20 cellular contexts compared by ENCODE assay signal in the genomic region with DNA sequence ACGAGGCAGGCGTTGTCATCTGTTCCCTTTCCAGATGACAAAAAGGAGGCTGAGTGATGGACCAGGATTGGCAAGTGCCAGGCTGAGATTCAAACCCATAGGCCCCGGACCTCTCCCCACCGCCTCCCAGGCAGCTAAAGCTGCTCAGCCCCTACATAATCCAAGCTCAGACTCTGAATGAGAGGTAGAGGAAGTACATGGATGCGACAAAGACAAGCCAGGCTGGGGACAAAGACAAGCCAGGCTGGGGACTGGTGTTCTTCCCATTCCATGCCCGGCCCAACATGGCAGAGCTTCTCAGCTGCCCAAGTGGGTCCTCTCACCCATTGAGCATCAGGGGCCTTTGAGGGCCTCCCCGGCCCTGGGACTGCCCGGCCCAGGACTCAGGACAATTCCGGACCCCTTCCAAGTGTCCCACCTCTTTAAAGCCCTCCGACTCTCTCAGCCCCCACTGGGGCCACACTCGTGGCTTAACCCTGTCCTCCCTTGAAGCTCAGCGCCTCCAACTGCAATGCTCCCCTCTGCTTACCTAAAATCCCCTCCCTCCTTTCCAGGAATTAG. TPM values are rescaled to one million over a fixed set of nuclear protein-coding genes. Genes with fewer than 3 reads are reported as not detected.
A peak's percentile ranks its signal among the peaks of the same experiment; 100 is the strongest.
DNase-seq lines count a peak whose midpoint lies in the region; ATAC-seq, FAIRE-seq and TF ChIP-seq lines count a peak whose summit lies in the region.
"Had no signal": no experiment of that assay in that cellular context is flagged by ENCODE, and none has a peak within 500 bp of the region (broad histone marks: within the 10 kb centered on the region; RNA-seq: fewer than 3 reads in every experiment).

No MANE protein-coding gene starts in this region.

- no peak overlapping the region for H4K91ac ChIP-seq in neuronal stem cell (ENCODE audit: low read depth, low read length, poor library complexity)

- H3K23ac ChIP-seq in neuronal stem cell (ENCODE audit: low read depth, low read length, poor library complexity), result no peak overlapping the region

- H3K4me1 Mint-ChIP-seq in activated CD8-positive, alpha-beta memory T cell treated with anti-CD3 and anti-CD28 coated beads, Interleukin-2, amount 10 ng/mL, durations not matched to agents 7 days and 5 days, result peaks cover 29% of the 10 kb centered on the region

- H3K79me2 ChIP-seq in OCI-LY7 (ENCODE audit: insufficient read depth, low read depth, low read length), result peaks cover 67% of the 10 kb centered on the region
- peaks cover 53% of the 10 kb centered on the region for H3K79me2 ChIP-seq in GM12878 (ENCODE audit: control insufficient read depth, insufficient read depth, low read length)
- H3K79me2 ChIP-seq in SK-N-SH (ENCODE audit: insufficient read depth), result no peaks in the 10 kb centered on the region

- no peak overlapping the region for H2BK5ac ChIP-seq in neuronal stem cell (ENCODE audit: low read length)

- SMC1A ChIA-PET in GM12878 (lab: Charles Lee; ENCODE audit: uncharacterized antibody, unreplicated experiment), result interaction anchor here (2.7 kb wide), 1 partner anchor 9 kb away, joined by 8 read pairs; no protein-coding TSS in a partner anchor

- no peaks in the 10 kb centered on the region for H3F3A ChIP-seq in SK-N-SH (replicated peaks; ENCODE audit: insufficient read depth)

- H3K36me3 ChIP-seq in OCI-LY7 (ENCODE audit: insufficient read depth, low read length) (peaks cover 78% of the 10 kb centered on the region), GM12878 (ENCODE audit: control insufficient read depth in 2 of 2, insufficient read depth in 2 of 2, low read length in 1 of 2) (peaks cover 11 to 17% of the 10 kb centered on the region in 2 experiments; a peak in 3 of 4 replicates), neuronal stem cell (replicated peaks in 1 of 2; ENCODE audit: control insufficient read depth in 2 of 2, insufficient read depth in 2 of 2, low read length in 2 of 2) (no peaks in the 10 kb centered on the region), SK-N-SH (replicated peaks in 1 of 2; ENCODE audit: control insufficient read depth in 1 of 2, insufficient read depth in 2 of 2, low read length in 1 of 2) (no peaks in the 10 kb centered on the region)
- H3K36me3 ChIP-seq: right atrium auricular region had no signal

- no peak for TF ChIP-seq EP300 in GM12878 (IDR thresholded peaks at IDR 0.05; ENCODE audit: borderline replicate concordance in 1 of 2, control insufficient read depth in 1 of 2, low read depth in 2 of 2, low read length in 2 of 2)
- TF ChIP-seq EP300 in SK-N-SH (IDR thresholded peaks at IDR 0.05; ENCODE audit: borderline replicate concordance in 1 of 2, low read depth in 1 of 2, low read length in 1 of 2), result no peak

- H4K8ac ChIP-seq in neuronal stem cell (ENCODE audit: low read depth, low read length), result no peak overlapping the region

- ATAC-seq in activated CD8-positive, alpha-beta memory T cell treated with anti-CD3 and anti-CD28 coated beads, Interleukin-2, amount 10 ng/mL, durations not matched to agents 7 days and 5 days, result no peak
- ATAC-seq in GM12878 (no peak), HG02571 (IDR thresholded peaks at IDR 0.05; ENCODE audit: unreplicated experiment) (no peak)
- ATAC-seq: left lobe of liver had no signal

- POLR2A ChIA-PET in OCI-LY7 (lab: Charles Lee), result interaction anchor here (0.6 kb wide), 1 partner anchor 26 kb away, joined by 3 read pairs; no protein-coding TSS in a partner anchor
- POLR2A ChIA-PET in GM12878 (lab: Charles Lee), result no interaction called here
- POLR2A ChIA-PET in SK-N-SH (lab: Yijun Ruan, JAX), result no interaction called here

- DNase-seq in activated CD8-positive, alpha-beta memory T cell treated with anti-CD3 and anti-CD28 coated beads, Interleukin-2, amount 10 ng/mL, durations not matched to agents 7 days and 5 days, result no peak
- no peak for DNase-seq in activated CD8-positive, alpha-beta memory T cell treated with anti-CD3 and anti-CD28 coated beads, Interleukin-2, amount 50 U/mL, for 4 hours
- DNase-seq in OCI-LY7 (ENCODE audit: low spot score), result no peak
- no peak for DNase-seq in GM12878 (ENCODE audit: low read depth, low spot score)
- no peak for DNase-seq in neuronal stem cell (ENCODE audit: low spot score)
- DNase-seq in NCI-H2107 treated with DMSO at 0.1 percent for 48 hours (lab: John Stamatoyannopoulos, UW; ENCODE audit: unreplicated experiment), result no peak
- no peak for DNase-seq in SK-N-SH
- DNase-seq: DMS79, GOT3, NCI-H1436 treated with DMSO at 0.1 percent for 48 hours, occipital lobe, Peyer's patch, stomach, upper lobe of left lung had no signal

- H3K27me3 Mint-ChIP-seq in activated CD8-positive, alpha-beta memory T cell treated with anti-CD3 and anti-CD28 coated beads, Interleukin-2, amount 10 ng/mL, durations not matched to agents 7 days and 5 days, result no peaks in the 10 kb centered on the region

- FAIRE-seq in GM12878 (lab: Jason Lieb, UNC), result no peak

- H3K4me2 ChIP-seq in OCI-LY7 (ENCODE audit: low read length) (peak overlapping the region; percentile 77), GM12878 (ENCODE audit: control insufficient read depth, insufficient read depth) (peak overlapping the region; percentile 33), neuronal stem cell (ENCODE audit: insufficient read depth, low read length, poor library complexity, severe bottlenecking) (no peak overlapping the region), SK-N-SH (no peak overlapping the region)

- in situ Hi-C loops in GM12878 (cut with MboI), result no loop called here

- CTCF ChIA-PET in activated CD8-positive, alpha-beta memory T cell treated with anti-CD3 and anti-CD28 coated beads, Interleukin-2, amount 10 ng/mL, durations not matched to agents 7 days and 5 days (lab: Charles Lee), result interaction anchor here (0.6 to 1.4 kb wide), 2 partner anchors 9 to 213 kb away, joined by 3 to 5 read pairs; no protein-coding TSS in a partner anchor
- CTCF ChIA-PET in OCI-LY7 (lab: Charles Lee; ENCODE audit: unreplicated experiment), result no interaction called here
- CTCF ChIA-PET in GM12878 (lab: Yijun Ruan, JAX), result no interaction called here
- CTCF ChIA-PET in SK-N-SH (lab: Yijun Ruan, JAX), result interaction anchor here (4.0 kb wide), 1 partner anchor 9 kb away, joined by 22 read pairs; no protein-coding TSS in a partner anchor

- peak overlapping the region; percentile 20 for H2AK5ac ChIP-seq in neuronal stem cell (ENCODE audit: low read depth, low read length)

- no peak overlapping the region for H3K18ac ChIP-seq in neuronal stem cell (ENCODE audit: low read length)

- H3K9ac ChIP-seq in GM12878 (ENCODE audit: control insufficient read depth, insufficient read depth, low read length), result no peak overlapping the region; the same call in 1 of the 2 replicates
- H3K9ac ChIP-seq in neuronal stem cell (ENCODE audit: low read depth, low read length, poor library complexity), result no peak overlapping the region
- no peak overlapping the region for H3K9ac ChIP-seq in SK-N-SH

- H3K4me1 ChIP-seq in OCI-LY7 (ENCODE audit: insufficient read depth, low read length, poor library complexity, severe bottlenecking) (peaks cover 66% of the 10 kb centered on the region), GM12878 (ENCODE audit: control insufficient read depth, insufficient read depth, low read length) (peaks cover 18% of the 10 kb centered on the region), neuronal stem cell (ENCODE audit: control insufficient read depth in 2 of 2, insufficient read depth in 1 of 2, low read depth in 1 of 2, low read length in 2 of 2) (peaks cover 20 to 33% of the 10 kb centered on the region in 2 donors), SK-N-SH (ENCODE audit: control insufficient read depth in 1 of 2, insufficient read depth in 2 of 2, low read depth in 1 of 2, low read length in 1 of 2) (peaks cover 0 to 5% of the 10 kb centered on the region in 2 experiments; a peak in 1 of 4 replicates)

- H3K9me2 ChIP-seq in OCI-LY7 (ENCODE audit: insufficient read depth, low read length) (no peaks in the 10 kb centered on the region), SK-N-SH (no peaks in the 10 kb centered on the region)

- H3K4me3 Mint-ChIP-seq in activated CD8-positive, alpha-beta memory T cell treated with anti-CD3 and anti-CD28 coated beads, Interleukin-2, amount 10 ng/mL, durations not matched to agents 7 days and 5 days, result no peak overlapping the region

- peak overlapping the region; percentile 88 for H3K27ac Mint-ChIP-seq in activated CD8-positive, alpha-beta memory T cell treated with anti-CD3 and anti-CD28 coated beads, Interleukin-2, amount 10 ng/mL, durations not matched to agents 7 days and 5 days

- no peak overlapping the region for H3K4ac ChIP-seq in neuronal stem cell (ENCODE audit: low read length)

- intact Hi-C loops in OCI-LY7 (cut with micrococcal nuclease; ENCODE audit: unreplicated experiment), result no loop called here
- intact Hi-C loops in GM12878 (cut with micrococcal nuclease; ENCODE audit: unreplicated experiment), result no loop called here

- TF ChIP-seq POLR2A in GM12878 (IDR thresholded peaks at IDR 0.05; ENCODE audit: low read depth, low read length), result no peak

- peak overlapping the region; percentile 25 for H2BK12ac ChIP-seq in neuronal stem cell (ENCODE audit: low read length)

- H2BK15ac ChIP-seq in neuronal stem cell (ENCODE audit: low read length), result no peak overlapping the region

- H3K9me3 Mint-ChIP-seq in activated CD8-positive, alpha-beta memory T cell treated with anti-CD3 and anti-CD28 coated beads, Interleukin-2, amount 10 ng/mL, durations not matched to agents 7 days and 5 days (ENCODE audit: low read depth), result no peaks in the 10 kb centered on the region

- H3K27me3 ChIP-seq in GM12878 (replicated peaks in 1 of 2; ENCODE audit: control insufficient read depth in 2 of 2, insufficient read depth in 2 of 2, low read length in 1 of 2) (no peaks in the 10 kb centered on the region), neuronal stem cell (ENCODE audit: control insufficient read depth in 3 of 3, insufficient read depth in 3 of 3, low read depth in 1 of 3, low read length in 3 of 3) (no peaks in the 10 kb centered on the region), SK-N-SH (ENCODE audit: insufficient read depth) (no peaks in the 10 kb centered on the region)
- H3K27me3 ChIP-seq: Peyer's patch, right atrium auricular region, upper lobe of left lung had no signal

- H2BK120ac ChIP-seq in neuronal stem cell (ENCODE audit: low read depth, low read length), result no peak overlapping the region

- 96% methylated on average over 12 of the region's 12 CpGs for WGBS in GM12878 (ENCODE audit: insufficient coverage, insufficient replicate concordance, low lambda C conversion rate, missing lambda C conversion rate)
- WGBS in neuronal stem cell (ENCODE audit: extremely low coverage in 2 of 2, insufficient read length in 2 of 2, insufficient replicate concordance in 1 of 2), 2 donors, result no CpG with 5 or more reads among the region's 12 CpGs
- 88% methylated on average over 7 of the region's 12 CpGs for WGBS in SK-N-SH (ENCODE audit: low lambda C conversion rate)

- RAD21 ChIA-PET in GM12878 (lab: Charles Lee; ENCODE audit: unreplicated experiment), result no interaction called here

- TF ChIP-seq RAD21 in GM12878 (IDR thresholded peaks at IDR 0.05; ENCODE audit: insufficient read depth, low read depth, low read length) (no peak), SK-N-SH (IDR thresholded peaks at IDR 0.05; ENCODE audit: low read length) (no peak)

- H3K4me3 ChIP-seq in OCI-LY7 (ENCODE audit: low read depth, low read length, poor library complexity, severe bottlenecking) (peak overlapping the region; percentile 25), GM12878 (no peak overlapping the region), neuronal stem cell (ENCODE audit: low read length in 2 of 2) (no peak overlapping the region), SK-N-SH (ENCODE audit: low read depth in 2 of 2, low read length in 1 of 2) (no peak overlapping the region)
- H3K4me3 ChIP-seq: esophagus muscularis mucosa, Peyer's patch, right atrium auricular region, stomach, upper lobe of left lung had no signal

- H4K20me1 ChIP-seq in OCI-LY7 (ENCODE audit: insufficient read depth, low read length), result 0 out of 2 replicates have a peak, but pooled peaks cover 5% of the 10 kb centered on the region
- H4K20me1 ChIP-seq in GM12878 (ENCODE audit: control insufficient read depth, insufficient read depth), result no peaks in the 10 kb centered on the region; the same call in 1 of the 2 replicates
- H4K20me1 ChIP-seq in SK-N-SH (ENCODE audit: insufficient read depth), result no peaks in the 10 kb centered on the region

- no peak overlapping the region for H3K14ac ChIP-seq in neuronal stem cell (ENCODE audit: low read length)

- H2AFZ ChIP-seq in OCI-LY7 (ENCODE audit: low read length) (no peak overlapping the region), GM12878 (ENCODE audit: control insufficient read depth, low read depth, low read length) (no peak overlapping the region), neuronal stem cell (ENCODE audit: low read length) (no peak overlapping the region), SK-N-SH (ENCODE audit: low read depth) (no peak overlapping the region)

- H3K36me3 Mint-ChIP-seq in activated CD8-positive, alpha-beta memory T cell treated with anti-CD3 and anti-CD28 coated beads, Interleukin-2, amount 10 ng/mL, durations not matched to agents 7 days and 5 days, result peaks cover 40% of the 10 kb centered on the region

- BruUV-seq in OCI-LY7 (replicated peaks; lab: Mats Ljungman, UMichigan), result no TSS peak
- BruUV-seq in GM12878 (replicated peaks; lab: Mats Ljungman, UMichigan), result no TSS peak

- TF ChIP-seq CTCF in OCI-LY7 (conservative IDR thresholded peaks at IDR 0.05; ENCODE audit: low read length) (no peak), GM12878 (IDR thresholded peaks at IDR 0.05 in 2 of 3, conservative IDR thresholded peaks at IDR 0.05 in 1 of 3; ENCODE audit: control insufficient read depth in 2 of 3, extremely low read depth in 1 of 3, insufficient read depth in 1 of 3, low read depth in 3 of 3, low read length in 3 of 3) (no peak), SK-N-SH (IDR thresholded peaks at IDR 0.05) (no peak)

- H3K79me1 ChIP-seq in neuronal stem cell (ENCODE audit: low read depth, low read length), result peaks cover 3% of the 10 kb centered on the region

- no peaks in the 10 kb centered on the region for H3K9me3 ChIP-seq in OCI-LY7 (ENCODE audit: low read length)
- no peaks in the 10 kb centered on the region for H3K9me3 ChIP-seq in GM12878 (replicated peaks; ENCODE audit: control insufficient read depth, insufficient read depth, low read length)
- H3K9me3 ChIP-seq in neuronal stem cell (replicated peaks in 1 of 2; ENCODE audit: control insufficient read depth in 2 of 2, insufficient read depth in 1 of 2, low read depth in 1 of 2, low read length in 2 of 2), result no peaks in the 10 kb centered on the region
- no peaks in the 10 kb centered on the region for H3K9me3 ChIP-seq in SK-N-SH
- H3K9me3 ChIP-seq: esophagus muscularis mucosa, Peyer's patch, right atrium auricular region, stomach, upper lobe of left lung had no signal

- H3K27ac ChIP-seq in OCI-LY7 (ENCODE audit: low read depth, low read length, poor library complexity, severe bottlenecking) (peak overlapping the region; percentile 91), GM12878 (ENCODE audit: control insufficient read depth, insufficient read depth) (no peak overlapping the region), neuronal stem cell (replicated peaks; ENCODE audit: low read length) (no peak overlapping the region), SK-N-SH (ENCODE audit: low read depth in 2 of 2, low read length in 1 of 2) (no peak overlapping the region)
- H3K27ac ChIP-seq: esophagus muscularis mucosa, Peyer's patch, right atrium auricular region, stomach, upper lobe of left lung had no signal

RNA-seq across cellular contexts. Expression of gene MFNG, which starts 4.8 kb away (rescaled TPM):
- 100 to 1,000 TPM; 196 to 220 TPM for total RNA-seq in activated CD8-positive, alpha-beta memory T cell treated with anti-CD3 and anti-CD28 coated beads, Interleukin-2, amount 10 ng/mL, durations not matched to agents 7 days and 5 days
- total RNA-seq in OCI-LY7 (2014; rRNA removed; shearing (Covaris generic)), result 174 and 225 TPM in 2 replicates
- total RNA-seq in OCI-LY7 (2022) (215 and 235 TPM in 2 replicates), GM12878 (2014; rRNA removed) (66.5 and 80.0 TPM in 2 replicates), GM12878 (2014; rRNA removed; fragmentation: Illumina TruSeq; extraction: Trizol) (37.0 and 41.4 TPM in 2 replicates), GM12878 (2021) (95.5 and 99.1 TPM in 2 replicates)
- total RNA-seq in GM12878 (2013; cell fraction: nucleolus; rRNA removed), result 88.8 and 114 TPM in 2 replicates
- polyA plus RNA-seq in GM12878 (2011; ENCODE audit: low read depth), result 23.8 TPM
- polyA plus RNA-seq in GM12878 (2011; rRNA removed) (28.6 and 57.0 TPM in 2 replicates), GM12878 (2014; fragmentation: Illumina TruSeq; extraction: Trizol) (14.1 and 36.9 TPM in 2 replicates), GM12878 (2014; fragmentation: Nextera tagmentation; extraction: Ambion mirVana) (10 to 100 TPM; 11.5 to 26.1 TPM), GM12878 (2014; rRNA removed) (88.5 and 91.4 TPM in 2 replicates), GM12878 (2016; fragmentation: Nextera tagmentation; extraction: Ambion mirVana) (100 to 1,000 TPM; 100 to 117 TPM), SK-N-SH (2012; rRNA removed) (0.18 and 0.34 TPM in 2 replicates)
- 81.4 and 141 TPM in 2 replicates for polyA plus RNA-seq in GM12878 (2011; cell fraction: cytosol; rRNA removed)
- 101 and 143 TPM in 2 replicates for polyA plus RNA-seq in GM12878 (2011; cell fraction: nucleus; rRNA removed)
- 50.7 and 51.5 TPM in 2 replicates for polyA plus RNA-seq in GM12878 (2012)
- 31.3 and 61.2 TPM in 2 replicates for polyA minus RNA-seq in GM12878 (2011; rRNA and poly(A)+ RNA removed)
- polyA minus RNA-seq in GM12878 (2011; cell fraction: cytosol; rRNA and poly(A)+ RNA removed), result 22.2 and 24.5 TPM in 2 replicates
- polyA minus RNA-seq in GM12878 (2011; cell fraction: nucleus; rRNA and poly(A)+ RNA removed), result 21.4 and 35.7 TPM in 2 replicates
- 10.5 TPM for polyA plus RNA-seq in neuronal stem cell (2013, experiment 1 of 2)
- polyA plus RNA-seq in neuronal stem cell (2013, experiment 2 of 2), result 8.0 TPM
- 0.13 and 0.14 TPM in 2 replicates for polyA plus RNA-seq in SK-N-SH (2012; cell fraction: cytosol; rRNA removed)
- 1.4 and 2.6 TPM in 2 replicates for polyA plus RNA-seq in SK-N-SH (2012; cell fraction: nucleus; rRNA removed)
- total RNA-seq: A673 had no signal

RNA-seq across cellular contexts. Expression of gene CARD10, which starts 37.8 kb away (rescaled TPM):
- total RNA-seq in activated CD8-positive, alpha-beta memory T cell treated with anti-CD3 and anti-CD28 coated beads, Interleukin-2, amount 10 ng/mL, durations not matched to agents 7 days and 5 days, result under 1 TPM in 1 of 2 experiments, not detected in 1; 0.16 TPM
- 3.3 and 4.0 TPM in 2 replicates for total RNA-seq in OCI-LY7 (2014; rRNA removed; shearing (Covaris generic))
- total RNA-seq in OCI-LY7 (2022), result 2.8 and 3.1 TPM in 2 replicates
- not detected in 2 replicates for total RNA-seq in GM12878 (2013; cell fraction: nucleolus; rRNA removed)
- not detected in 2 replicates for total RNA-seq in GM12878 (2014; rRNA removed)
- total RNA-seq in GM12878 (2014; rRNA removed; fragmentation: Illumina TruSeq; extraction: Trizol), result not detected in 2 replicates
- 0.08 and 0.21 TPM in 2 replicates for total RNA-seq in GM12878 (2021)
- polyA plus RNA-seq in GM12878 (2011; ENCODE audit: low read depth), result not detected
- polyA plus RNA-seq in GM12878 (2011; rRNA removed), result 0.04 and 0.10 TPM in 2 replicates
- 0.10 and 0.16 TPM in 2 replicates for polyA plus RNA-seq in GM12878 (2011; cell fraction: cytosol; rRNA removed)
- polyA plus RNA-seq in GM12878 (2011; cell fraction: nucleus; rRNA removed), result 0.48 and 0.61 TPM in 2 replicates
- polyA plus RNA-seq in GM12878 (2012), result not detected in 2 replicates
- not detected in 2 replicates for polyA plus RNA-seq in GM12878 (2014; fragmentation: Illumina TruSeq; extraction: Trizol)
- polyA plus RNA-seq in GM12878 (2014; fragmentation: Nextera tagmentation; extraction: Ambion mirVana), result not detected
- 0.10 TPM in 1 of 2 replicates, not detected in the other for polyA plus RNA-seq in GM12878 (2014; rRNA removed)
- polyA plus RNA-seq in GM12878 (2016; fragmentation: Nextera tagmentation; extraction: Ambion mirVana), result not detected
- 0.10 TPM in 1 of 2 replicates, not detected in the other for polyA minus RNA-seq in GM12878 (2011; rRNA and poly(A)+ RNA removed)
- polyA minus RNA-seq in GM12878 (2011; cell fraction: cytosol; rRNA and poly(A)+ RNA removed), result not detected in 2 replicates
- polyA minus RNA-seq in GM12878 (2011; cell fraction: nucleus; rRNA and poly(A)+ RNA removed), result 0.12 and 0.57 TPM in 2 replicates
- polyA plus RNA-seq in neuronal stem cell (2013, experiment 1 of 2), result 4.2 TPM
- 4.3 TPM for polyA plus RNA-seq in neuronal stem cell (2013, experiment 2 of 2)
- polyA plus RNA-seq in SK-N-SH (2012; rRNA removed), result 13.9 and 14.5 TPM in 2 replicates
- 4.4 and 7.2 TPM in 2 replicates for polyA plus RNA-seq in SK-N-SH (2012; cell fraction: cytosol; rRNA removed)
- polyA plus RNA-seq in SK-N-SH (2012; cell fraction: nucleus; rRNA removed), result 27.9 and 29.5 TPM in 2 replicates
- total RNA-seq: mononuclear cell had no signal

RNA-seq across cellular contexts. Expression of gene ELFN2, which starts 54.1 kb away (rescaled TPM):
- under 1 TPM; 0.07 to 0.50 TPM for total RNA-seq in activated CD8-positive, alpha-beta memory T cell treated with anti-CD3 and anti-CD28 coated beads, Interleukin-2, amount 10 ng/mL, durations not matched to agents 7 days and 5 days
- total RNA-seq in OCI-LY7 (2014; rRNA removed; shearing (Covaris generic)), result 0.63 and 0.82 TPM in 2 replicates
- total RNA-seq in OCI-LY7 (2022) (0.83 and 1.8 TPM in 2 replicates), GM12878 (2014; rRNA removed) (not detected in 2 replicates), GM12878 (2014; rRNA removed; fragmentation: Illumina TruSeq; extraction: Trizol) (not detected in 2 replicates), GM12878 (2021) (0.03 and 0.05 TPM in 2 replicates)
- 0.37 and 0.40 TPM in 2 replicates for total RNA-seq in GM12878 (2013; cell fraction: nucleolus; rRNA removed)
- 0.04 TPM for polyA plus RNA-seq in GM12878 (2011; ENCODE audit: low read depth)
- polyA plus RNA-seq in GM12878 (2011; rRNA removed) (0.03 TPM in 1 of 2 replicates, not detected in the other), GM12878 (2014; fragmentation: Illumina TruSeq; extraction: Trizol) (not detected in 2 replicates), GM12878 (2014; fragmentation: Nextera tagmentation; extraction: Ambion mirVana) (not detected), GM12878 (2014; rRNA removed) (not detected in 2 replicates), GM12878 (2016; fragmentation: Nextera tagmentation; extraction: Ambion mirVana) (not detected), SK-N-SH (2012; rRNA removed) (2.4 and 2.8 TPM in 2 replicates)
- polyA plus RNA-seq in GM12878 (2011; cell fraction: cytosol; rRNA removed), result 0.05 and 0.07 TPM in 2 replicates
- polyA plus RNA-seq in GM12878 (2011; cell fraction: nucleus; rRNA removed), result 0.23 and 0.36 TPM in 2 replicates
- 0.11 TPM in 2 replicates for polyA plus RNA-seq in GM12878 (2012)
- 0.10 TPM in 1 of 2 replicates, not detected in the other for polyA minus RNA-seq in GM12878 (2011; rRNA and poly(A)+ RNA removed)
- not detected in 2 replicates for polyA minus RNA-seq in GM12878 (2011; cell fraction: cytosol; rRNA and poly(A)+ RNA removed)
- not detected in 2 replicates for polyA minus RNA-seq in GM12878 (2011; cell fraction: nucleus; rRNA and poly(A)+ RNA removed)
- polyA plus RNA-seq in neuronal stem cell (2013, experiment 1 of 2), result 0.78 TPM
- 0.86 TPM for polyA plus RNA-seq in neuronal stem cell (2013, experiment 2 of 2)
- 1.0 and 1.4 TPM in 2 replicates for polyA plus RNA-seq in SK-N-SH (2012; cell fraction: cytosol; rRNA removed)
- 10.1 and 10.5 TPM in 2 replicates for polyA plus RNA-seq in SK-N-SH (2012; cell fraction: nucleus; rRNA removed)
- total RNA-seq: A673, right atrium auricular region had no signal

Comparison
In these comparisons a context has a peak if more than half of its experiments do, and no peak if none do; other contexts are left out.
1. H3K4me2 ChIP-seq: peak in OCI-LY7 (single experiment) and GM12878 (single experiment); none in neuronal stem cell (single experiment) and SK-N-SH (single experiment).
2. CTCF ChIA-PET loops: an anchor here in activated CD8-positive, alpha-beta memory T cell treated with anti-CD3 and anti-CD28 coated beads, Interleukin-2, amount 10 ng/mL, durations not matched to agents 7 days and 5 days (0.6 to 1.4 kb wide) and SK-N-SH (4.0 kb wide); none called in OCI-LY7 and GM12878.